Comparison of ENCODE assay signal across 14 cellular contexts in genomic region chr10:113111900-113112853, GRCh38.
DNase-seq lines count a peak whose midpoint lies in the region; ATAC-seq, FAIRE-seq and TF ChIP-seq lines count a peak whose summit lies in the region.
"Had no signal": no experiment of that assay in that cellular context is flagged by ENCODE, and none has a peak within 500 bp of the region (broad histone marks: within the 10 kb centered on the region; RNA-seq: fewer than 3 reads in every experiment).

No MANE protein-coding gene starts in this region.

- H3K4me3 ChIP-seq in A549 = no peak overlapping the region
- no peak overlapping the region for H3K4me3 ChIP-seq in cardiac fibroblast (replicated peaks in 1 of 2; ENCODE audit: low read depth in 2 of 2, low read length in 2 of 2)
- H3K4me3 ChIP-seq in HepG2 (replicated peaks in 1 of 3; ENCODE audit: insufficient read depth in 1 of 3, low read depth in 2 of 3, low read length in 3 of 3) = no peak overlapping the region
- H3K4me3 ChIP-seq in Karpas-422 (ENCODE audit: low read length) = no peak overlapping the region
- H3K4me3 ChIP-seq: coronary artery had no signal

- TF ChIP-seq RAD21 in A549 (conservative IDR thresholded peaks at IDR 0.05 in 1 of 2, IDR thresholded peaks at IDR 0.05 in 1 of 2) (no peak), HepG2 (CRISPR knock-in tag; IDR thresholded peaks at IDR 0.05) (no peak)

- TF ChIP-seq POLR2A in A549 (IDR thresholded peaks at IDR 0.05; ENCODE audit: low read length) (no peak), HepG2 (IDR thresholded peaks at IDR 0.05; ENCODE audit: insufficient read depth in 1 of 2, low read depth in 2 of 2, low read length in 2 of 2) (no peak)

- H3K27ac ChIP-seq in A549 (peak overlapping the region; percentile 60 to 62; a peak in 5 of 6 replicates), HepG2 (ENCODE audit: extremely low read length, insufficient read depth, low read length) (peak overlapping the region; percentile 21), Karpas-422 (ENCODE audit: low read length) (no peak overlapping the region)
- no peak overlapping the region for H3K27ac ChIP-seq in CD4-positive, alpha-beta T cell (ENCODE audit: low read depth, low read length)

- H3K27me3 ChIP-seq in HepG2 (ENCODE audit: control insufficient read depth in 1 of 2, insufficient read depth in 2 of 2, low read length in 2 of 2) (no peaks in the 10 kb centered on the region), Karpas-422 (ENCODE audit: low read length) (no peaks in the 10 kb centered on the region)
- H3K27me3 ChIP-seq in CD4-positive, alpha-beta T cell (ENCODE audit: control insufficient read depth, insufficient read depth, low read length) = no peaks in the 10 kb centered on the region

- H3K9me2 ChIP-seq in Karpas-422 (replicated peaks; ENCODE audit: insufficient read depth, low read length) = no peaks in the 10 kb centered on the region

- H3K27ac Mint-ChIP-seq in CD4-positive, alpha-beta T cell = no peak overlapping the region
- H3K27ac Mint-ChIP-seq: B cell; naive thymus-derived CD4-positive, alpha-beta T cell had no signal

- H2AFZ ChIP-seq in HepG2 (ENCODE audit: low read length) (no peak overlapping the region), Karpas-422 (ENCODE audit: low read length) (no peak overlapping the region)

- H3K36me3 ChIP-seq in HepG2 (replicated peaks in 1 of 2; ENCODE audit: control insufficient read depth in 1 of 2, insufficient read depth in 2 of 2, low read length in 2 of 2) = peaks cover 4 to 8% of the 10 kb centered on the region in 2 experiments; a peak in 3 of 5 replicates
- H3K36me3 ChIP-seq in Karpas-422 (ENCODE audit: insufficient read depth, low read length) = no peaks in the 10 kb centered on the region

- CTCF ChIA-PET in A549 (lab: Yijun Ruan, JAX) (interaction anchor here (1.2 to 1.8 kb wide), 4 partner anchors 14 to 273 kb away, joined by 3 to 5 read pairs (median 4); no protein-coding TSS in a partner anchor), HepG2 (lab: Yijun Ruan, JAX; ENCODE audit: low intra/inter-chr PET ratio, low total read pairs) (no interaction called here)
- CTCF ChIA-PET in CD4-positive, alpha-beta T cell (lab: Charles Lee) = interaction anchor here (0.5 kb wide), 1 partner anchor 656 kb away, joined by 4 read pairs; no protein-coding TSS in a partner anchor

- H3K9me3 ChIP-seq in A549 = no peaks in the 10 kb centered on the region
- no peaks in the 10 kb centered on the region for H3K9me3 ChIP-seq in HepG2 (ENCODE audit: low read length)
- no peaks in the 10 kb centered on the region for H3K9me3 ChIP-seq in CD4-positive, alpha-beta T cell (ENCODE audit: control insufficient read depth, low read length)
- H3K9me3 ChIP-seq in Karpas-422 (ENCODE audit: low read length) = no peaks in the 10 kb centered on the region

- peaks cover 73% of the 10 kb centered on the region for H3K4me1 ChIP-seq in A549
- H3K4me1 ChIP-seq in HepG2 (ENCODE audit: insufficient read depth, low read length) = peaks cover 26% of the 10 kb centered on the region
- no peaks in the 10 kb centered on the region for H3K4me1 ChIP-seq in Karpas-422 (ENCODE audit: low read length)

- H3K9ac ChIP-seq in HepG2 (ENCODE audit: insufficient read depth, low read depth, low read length) = no peak overlapping the region
- no peak overlapping the region for H3K9ac ChIP-seq in Karpas-422 (ENCODE audit: low read length)

- TF ChIP-seq EP300 in A549 (IDR thresholded peaks at IDR 0.05) (no peak), HepG2 (IDR thresholded peaks at IDR 0.05; ENCODE audit: low read depth in 2 of 2, low read length in 2 of 2) (no peak), HepG2 (CRISPR knock-in tag; IDR thresholded peaks at IDR 0.05; ENCODE audit: borderline replicate concordance) (no peak)

- H3K9me3 Mint-ChIP-seq in CD4-positive, alpha-beta T cell = no peaks in the 10 kb centered on the region
- H3K9me3 Mint-ChIP-seq: naive thymus-derived CD4-positive, alpha-beta T cell had no signal

- peak in 1 of 2 experiments; percentile 12; a peak in 1 of 6 replicates for ATAC-seq in A549
- ATAC-seq in HepG2 = peak; percentile 51; the same call in 2 of the 3 replicates
- ATAC-seq in CD4-positive, alpha-beta T cell (ENCODE audit: poor library complexity) = no peak
- ATAC-seq in HG03469 (IDR thresholded peaks at IDR 0.05; ENCODE audit: unreplicated experiment) = no peak
- ATAC-seq: naive thymus-derived CD4-positive, alpha-beta T cell had no signal

- peak overlapping the region; percentile 62 for H3K4me2 ChIP-seq in A549
- H3K4me2 ChIP-seq in HepG2 (ENCODE audit: low read depth, low read length) = no peak overlapping the region
- H3K4me2 ChIP-seq in Karpas-422 (ENCODE audit: low read depth, low read length, poor library complexity, severe bottlenecking) = no peak overlapping the region

- H3K4me1 Mint-ChIP-seq in CD4-positive, alpha-beta T cell (ENCODE audit: low read depth) = no peaks in the 10 kb centered on the region
- H3K4me1 Mint-ChIP-seq: B cell; naive thymus-derived CD4-positive, alpha-beta T cell had no signal

- in situ Hi-C loops in HepG2 (cut with HindIII; ENCODE audit: extremely low pct_ligation_motif_present, low pct_unique_long_range_greater_than_20kb) = loop anchor here (25.0 kb wide), 1 partner anchor 550 kb away; no protein-coding TSS in a partner anchor

- no peaks in the 10 kb centered on the region for H3K36me3 Mint-ChIP-seq in CD4-positive, alpha-beta T cell (ENCODE audit: low read depth)
- H3K36me3 Mint-ChIP-seq: naive thymus-derived CD4-positive, alpha-beta T cell had no signal

- no peak for FAIRE-seq in A549 (lab: Jason Lieb, UNC)
- FAIRE-seq in HepG2 (lab: Jason Lieb, UNC) = no peak

- DNase-seq in A549 (ENCODE audit: low read depth in 1 of 2, low spot score in 1 of 2) = no peak
- DNase-seq in HuH-7 (ENCODE audit: low spot score) = peak; percentile 32
- DNase-seq in cardiac fibroblast (ENCODE audit: low read depth in 2 of 2) = peak; percentile 72 to 83
- peak; percentile 63 for DNase-seq in HepG2 (ENCODE audit: low spot score)
- DNase-seq in CD4-positive, alpha-beta T cell = no peak
- no peak for DNase-seq in T-helper 9 cell
- no peak for DNase-seq in Karpas-422
- DNase-seq: naive thymus-derived CD4-positive, alpha-beta T cell; NCI-H187; SHP77 treated with DMSO at 0.1 percent for 48 hours; substantia nigra had no signal

- no peak for TF ChIP-seq CTCF in A549 (IDR thresholded peaks at IDR 0.05)
- no peak for TF ChIP-seq CTCF in cardiac fibroblast (IDR thresholded peaks at IDR 0.05; ENCODE audit: low read depth, low read length)
- TF ChIP-seq CTCF in HepG2 (CRISPR knock-in tag; IDR thresholded peaks at IDR 0.05) = no peak
- TF ChIP-seq CTCF in CD4-positive, alpha-beta T cell (IDR thresholded peaks at IDR 0.05) = no peak

- POLR2A ChIA-PET in A549 (lab: Yijun Ruan, JAX) = no interaction called here
- POLR2A ChIA-PET in HepG2 (lab: Yijun Ruan, JAX) = no interaction called here
- POLR2A ChIA-PET in CD4-positive, alpha-beta T cell (lab: Charles Lee) = no interaction called here

- WGBS in A549 (ENCODE audit: missing lambda C conversion rate) = 68% methylated on average over 12 of the region's 12 CpGs
- 90% methylated on average over 11 of the region's 12 CpGs for WGBS in HepG2 (ENCODE audit: low lambda C conversion rate)

- BruUV-seq in HepG2 (replicated peaks; lab: Mats Ljungman, UMichigan) = no TSS peak

- H3K79me2 ChIP-seq in HepG2 (ENCODE audit: insufficient read depth, low read length) (peaks cover 31% of the 10 kb centered on the region), Karpas-422 (ENCODE audit: low read length) (no peaks in the 10 kb centered on the region)

- no peaks in the 10 kb centered on the region for H3K27me3 Mint-ChIP-seq in CD4-positive, alpha-beta T cell

- H4K20me1 ChIP-seq in HepG2 (ENCODE audit: insufficient read depth, low read length) (peaks cover 23% of the 10 kb centered on the region; the same call in 1 of the 2 replicates), Karpas-422 (ENCODE audit: insufficient read depth, low read depth, low read length) (no peaks in the 10 kb centered on the region)

- H3K4me3 Mint-ChIP-seq in CD4-positive, alpha-beta T cell = no peak overlapping the region
- H3K4me3 Mint-ChIP-seq: B cell; naive thymus-derived CD4-positive, alpha-beta T cell had no signal

- intact Hi-C loops in HepG2 (cut with micrococcal nuclease; ENCODE audit: unreplicated experiment) = no loop called here
- intact Hi-C loops in CD4-positive, alpha-beta T cell (cut with DNase I, micrococcal nuclease) = no loop called here

TF ChIP-seq in A549, 52 proteins besides CTCF, POLR2A, EP300 and RAD21:
- TF ChIP-seq POLR2AphosphoS2 (conservative IDR thresholded peaks at IDR 0.05; ENCODE audit: low read length) (0 out of 2 replicates have a peak, but pooled peaks have one; percentile 6), FOXS1 (CRISPR knock-in tag; IDR thresholded peaks at IDR 0.05) (no peak), RARB (CRISPR knock-in tag; IDR thresholded peaks at IDR 0.05) (no peak), JUNB (IDR thresholded peaks at IDR 0.05) (no peak), CEBPB (IDR thresholded peaks at IDR 0.05) (peak; percentile 90 to 93)

TF ChIP-seq in HepG2, 621 proteins besides CTCF, POLR2A, EP300 and RAD21 (continues in another document):
- no peak for TF ChIP-seq FOXK1 (CRISPR knock-in tag; IDR thresholded peaks at IDR 0.05; ENCODE audit: borderline replicate concordance, low read depth)
- no peak for TF ChIP-seq ZNF672 (CRISPR knock-in tag; IDR thresholded peaks at IDR 0.05)
- TF ChIP-seq ZNF552 (CRISPR knock-in tag; IDR thresholded peaks at IDR 0.05; ENCODE audit: borderline replicate concordance) = no peak
- no peak for TF ChIP-seq MTA1 (CRISPR knock-in tag; IDR thresholded peaks at IDR 0.05; ENCODE audit: borderline replicate concordance)
- peak; percentile 73 for TF ChIP-seq RBM22 (optimal IDR thresholded peaks at IDR 0.05; ENCODE audit: low read length)
- TF ChIP-seq DBP (CRISPR knock-in tag; IDR thresholded peaks at IDR 0.05; ENCODE audit: not compliant biosample characterization) = no peak
- no peak for TF ChIP-seq ZNF576 (CRISPR knock-in tag; IDR thresholded peaks at IDR 0.05)
- no peak for TF ChIP-seq NR2F1 (CRISPR knock-in tag; IDR thresholded peaks at IDR 0.05)
- no peak for TF ChIP-seq ZNF24 (IDR thresholded peaks at IDR 0.05)
- peak; percentile 97 for TF ChIP-seq CEBPB (IDR thresholded peaks at IDR 0.05; ENCODE audit: borderline replicate concordance, low read depth, low read length)
- TF ChIP-seq SETDB1 (CRISPR knock-in tag; IDR thresholded peaks at IDR 0.05; ENCODE audit: borderline replicate concordance) = no peak
- peak; percentile 89 for TF ChIP-seq CEBPG (CRISPR knock-in tag; IDR thresholded peaks at IDR 0.05)
- no peak for TF ChIP-seq PHB2 (IDR thresholded peaks at IDR 0.05; ENCODE audit: partially characterized antibody)

Comparison
In these comparisons a context has a peak if more than half of its experiments do, and no peak if none do; other contexts are left out.
1. DNase-seq: peak in HuH-7 (single experiment), cardiac fibroblast (2 of 2) and HepG2 (single experiment); none in A549 (0 of 2), CD4-positive, alpha-beta T cell (0 of 10), T-helper 9 cell (single experiment) and Karpas-422 (single experiment).
2. H3K27ac ChIP-seq: peak in A549 (2 of 2) and HepG2 (single experiment); none in CD4-positive, alpha-beta T cell (single experiment) and Karpas-422 (single experiment).
3. Of the 38 proteins assayed by ChIP-seq in both HepG2 and A549: peak only in HepG2: none; only in A549: POLR2AphosphoS2; in both: CEBPB; in neither: 36.